ENCODE assay signal across 1 cellular context in genomic region chr12:104576980-104577925, GRCh38.
TF ChIP-seq lines count a peak whose summit lies in the region.

No MANE protein-coding gene starts in this region.

TF ChIP-seq in K562, 482 proteins besides CTCF, POLR2A, EP300 and RAD21 (continued from another document):
- TF ChIP-seq, protein P1, sequence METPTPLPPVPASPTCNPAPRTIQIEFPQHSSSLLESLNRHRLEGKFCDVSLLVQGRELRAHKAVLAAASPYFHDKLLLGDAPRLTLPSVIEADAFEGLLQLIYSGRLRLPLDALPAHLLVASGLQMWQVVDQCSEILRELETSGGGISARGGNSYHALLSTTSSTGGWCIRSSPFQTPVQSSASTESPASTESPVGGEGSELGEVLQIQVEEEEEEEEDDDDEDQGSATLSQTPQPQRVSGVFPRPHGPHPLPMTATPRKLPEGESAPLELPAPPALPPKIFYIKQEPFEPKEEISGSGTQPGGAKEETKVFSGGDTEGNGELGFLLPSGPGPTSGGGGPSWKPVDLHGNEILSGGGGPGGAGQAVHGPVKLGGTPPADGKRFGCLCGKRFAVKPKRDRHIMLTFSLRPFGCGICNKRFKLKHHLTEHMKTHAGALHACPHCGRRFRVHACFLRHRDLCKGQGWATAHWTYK (CRISPR knock-in tag; IDR thresholded peaks at IDR 0.05), result no peak
- TF ChIP-seq SMC3 (conservative IDR thresholded peaks at IDR 0.05; ENCODE audit: insufficient read depth, low read depth, low read length), result peak; percentile 25; the same call in 1 of the 2 replicates
- no peak for TF ChIP-seq MCM2 (IDR thresholded peaks at IDR 0.05; ENCODE audit: low read depth)
- TF ChIP-seq, protein P2, sequence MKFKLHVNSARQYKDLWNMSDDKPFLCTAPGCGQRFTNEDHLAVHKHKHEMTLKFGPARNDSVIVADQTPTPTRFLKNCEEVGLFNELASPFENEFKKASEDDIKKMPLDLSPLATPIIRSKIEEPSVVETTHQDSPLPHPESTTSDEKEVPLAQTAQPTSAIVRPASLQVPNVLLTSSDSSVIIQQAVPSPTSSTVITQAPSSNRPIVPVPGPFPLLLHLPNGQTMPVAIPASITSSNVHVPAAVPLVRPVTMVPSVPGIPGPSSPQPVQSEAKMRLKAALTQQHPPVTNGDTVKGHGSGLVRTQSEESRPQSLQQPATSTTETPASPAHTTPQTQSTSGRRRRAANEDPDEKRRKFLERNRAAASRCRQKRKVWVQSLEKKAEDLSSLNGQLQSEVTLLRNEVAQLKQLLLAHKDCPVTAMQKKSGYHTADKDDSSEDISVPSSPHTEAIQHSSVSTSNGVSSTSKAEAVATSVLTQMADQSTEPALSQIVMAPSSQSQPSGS (CRISPR knock-in tag; IDR thresholded peaks at IDR 0.05), result no peak
- no peak for TF ChIP-seq ILK (tag; IDR thresholded peaks at IDR 0.05; ENCODE audit: borderline replicate concordance, low read depth)
- TF ChIP-seq, protein P3, sequence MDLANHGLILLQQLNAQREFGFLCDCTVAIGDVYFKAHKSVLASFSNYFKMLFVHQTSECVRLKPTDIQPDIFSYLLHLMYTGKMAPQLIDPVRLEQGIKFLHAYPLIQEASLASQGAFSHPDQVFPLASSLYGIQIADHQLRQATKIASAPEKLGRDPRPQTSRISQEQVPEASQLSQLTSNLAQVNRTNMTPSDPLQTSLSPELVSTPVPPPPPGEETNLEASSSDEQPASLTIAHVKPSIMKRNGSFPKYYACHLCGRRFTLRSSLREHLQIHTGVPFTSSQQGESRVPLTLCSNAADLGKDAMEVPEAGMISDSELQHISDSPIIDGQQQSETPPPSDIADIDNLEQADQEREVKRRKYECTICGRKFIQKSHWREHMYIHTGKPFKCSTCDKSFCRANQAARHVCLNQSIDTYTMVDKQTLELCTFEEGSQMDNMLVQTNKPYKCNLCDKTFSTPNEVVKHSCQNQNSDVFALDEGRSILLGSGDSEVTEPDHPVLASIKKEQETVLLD (IDR thresholded peaks at IDR 0.05), result 0 out of 2 replicates have a peak, but pooled peaks have one; percentile 36
- peak; percentile 89 for TF ChIP-seq CBFA2T2 (conservative IDR thresholded peaks at IDR 0.05)
- 0 out of 4 replicates have a peak, but pooled peaks have one; percentile 10 to 12 for TF ChIP-seq KDM1A (IDR thresholded peaks at IDR 0.05)
- TF ChIP-seq POLR3G (IDR thresholded peaks at IDR 0.05; ENCODE audit: extremely low read depth, insufficient read length, insufficient replicate concordance), result no peak
- TF ChIP-seq KLF1 (tag; IDR thresholded peaks at IDR 0.05), result no peak
- TF ChIP-seq KLF16 (IDR thresholded peaks at IDR 0.05), result 0 out of 2 replicates have a peak, but pooled peaks have one; percentile 48
- TF ChIP-seq, protein P4, sequence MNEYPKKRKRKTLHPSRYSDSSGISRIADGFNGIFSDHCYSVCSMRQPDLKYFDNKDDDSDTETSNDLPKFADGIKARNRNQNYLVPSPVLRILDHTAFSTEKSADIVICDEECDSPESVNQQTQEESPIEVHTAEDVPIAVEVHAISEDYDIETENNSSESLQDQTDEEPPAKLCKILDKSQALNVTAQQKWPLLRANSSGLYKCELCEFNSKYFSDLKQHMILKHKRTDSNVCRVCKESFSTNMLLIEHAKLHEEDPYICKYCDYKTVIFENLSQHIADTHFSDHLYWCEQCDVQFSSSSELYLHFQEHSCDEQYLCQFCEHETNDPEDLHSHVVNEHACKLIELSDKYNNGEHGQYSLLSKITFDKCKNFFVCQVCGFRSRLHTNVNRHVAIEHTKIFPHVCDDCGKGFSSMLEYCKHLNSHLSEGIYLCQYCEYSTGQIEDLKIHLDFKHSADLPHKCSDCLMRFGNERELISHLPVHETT (CRISPR knock-in tag; conservative IDR thresholded peaks at IDR 0.05 in 1 of 2, IDR thresholded peaks at IDR 0.05 in 1 of 2), result 0 out of 4 replicates have a peak, but pooled peaks of 1 of the 2 experiments have one; percentile 26
- 0 out of 2 replicates have a peak, but pooled peaks have one; percentile 30 for TF ChIP-seq ZNF589 (CRISPR knock-in tag; IDR thresholded peaks at IDR 0.05; ENCODE audit: low read depth)
- TF ChIP-seq, protein P5, sequence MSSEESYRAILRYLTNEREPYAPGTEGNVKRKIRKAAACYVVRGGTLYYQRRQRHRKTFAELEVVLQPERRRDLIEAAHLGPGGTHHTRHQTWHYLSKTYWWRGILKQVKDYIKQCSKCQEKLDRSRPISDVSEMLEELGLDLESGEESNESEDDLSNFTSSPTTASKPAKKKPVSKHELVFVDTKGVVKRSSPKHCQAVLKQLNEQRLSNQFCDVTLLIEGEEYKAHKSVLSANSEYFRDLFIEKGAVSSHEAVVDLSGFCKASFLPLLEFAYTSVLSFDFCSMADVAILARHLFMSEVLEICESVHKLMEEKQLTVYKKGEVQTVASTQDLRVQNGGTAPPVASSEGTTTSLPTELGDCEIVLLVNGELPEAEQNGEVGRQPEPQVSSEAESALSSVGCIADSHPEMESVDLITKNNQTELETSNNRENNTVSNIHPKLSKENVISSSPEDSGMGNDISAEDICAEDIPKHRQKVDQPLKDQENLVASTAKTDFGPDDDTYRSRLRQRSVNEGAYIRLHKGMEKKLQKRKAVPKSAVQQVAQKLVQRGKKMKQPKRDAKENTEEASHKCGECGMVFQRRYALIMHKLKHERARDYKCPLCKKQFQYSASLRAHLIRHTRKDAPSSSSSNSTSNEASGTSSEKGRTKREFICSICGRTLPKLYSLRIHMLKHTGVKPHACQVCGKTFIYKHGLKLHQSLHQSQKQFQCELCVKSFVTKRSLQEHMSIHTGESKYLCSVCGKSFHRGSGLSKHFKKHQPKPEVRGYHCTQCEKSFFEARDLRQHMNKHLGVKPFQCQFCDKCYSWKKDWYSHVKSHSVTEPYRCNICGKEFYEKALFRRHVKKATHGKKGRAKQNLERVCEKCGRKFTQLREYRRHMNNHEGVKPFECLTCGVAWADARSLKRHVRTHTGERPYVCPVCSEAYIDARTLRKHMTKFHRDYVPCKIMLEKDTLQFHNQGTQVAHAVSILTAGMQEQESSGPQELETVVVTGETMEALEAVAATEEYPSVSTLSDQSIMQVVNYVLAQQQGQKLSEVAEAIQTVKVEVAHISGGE (CRISPR knock-in tag; IDR thresholded peaks at IDR 0.05), result peak in 1 of 3 experiments; percentile 42; a peak in 1 of 6 replicates
- no peak for TF ChIP-seq SRF (CRISPR knock-in tag; IDR thresholded peaks at IDR 0.05)
- TF ChIP-seq NR0B1 (IDR thresholded peaks at IDR 0.05; ENCODE audit: partially characterized antibody), result no peak
- TF ChIP-seq CBFA2T3 (IDR thresholded peaks at IDR 0.05), result peak; percentile 93
- TF ChIP-seq TCF3 (CRISPR knock-in tag; IDR thresholded peaks at IDR 0.05), result peak; percentile 89
- TF ChIP-seq ZNF592 (IDR thresholded peaks at IDR 0.05), result 0 out of 2 replicates have a peak, but pooled peaks have one; percentile 28
- TF ChIP-seq RBBP5 (IDR thresholded peaks at IDR 0.05; ENCODE audit: borderline replicate concordance, insufficient read depth, low read length, poor library complexity, severe bottlenecking), result peak; percentile 13
- TF ChIP-seq SMARCE1 (IDR thresholded peaks at IDR 0.05), result peak; percentile 56; the same call in 1 of the 2 replicates
